ENCODE assay signal across 26 cellular contexts in genomic region chr1:164796916-164797315, GRCh38.
"Had no signal": no experiment of that assay in that cellular context is flagged by ENCODE, and none has a peak within 500 bp of the region (broad histone marks: within the 10 kb centered on the region; RNA-seq: fewer than 3 reads in every experiment).

No MANE protein-coding gene starts in this region.

- H3K4me3 ChIP-seq: neural progenitor cell, psoas muscle, right atrium auricular region, spleen, thoracic aorta, upper lobe of left lung had no signal

- H3K4me1 ChIP-seq: spleen had no signal

- H3K9me3 Mint-ChIP-seq: activated CD8-positive, alpha-beta T cell treated with anti-CD3 and anti-CD28 coated beads for 36 hours; activated naive CD4-positive, alpha-beta T cell treated with anti-CD3 and anti-CD28 coated beads, Interleukin-2, amount 50 U/mL, for 24 hours; activated naive CD8-positive, alpha-beta T cell treated with anti-CD3 and anti-CD28 coated beads, Interleukin-2, amount 50 U/mL, for 24 hours; activated T-helper 2 cell treated with anti-CD3 and anti-CD28 coated beads, Interferon-gamma antibody, Interleukin-2, Interleukin-4, amounts not matched to agents 10 μg/mL and 5 μg/mL and 100 μg/mL, durations not matched to agents 14 hours and 24 hours and 36 hours; central memory CD8-positive, alpha-beta T cell; immature natural killer cell; naive thymus-derived CD8-positive, alpha-beta T cell; neural progenitor cell; WTC11 had no signal

- H3K27me3 ChIP-seq: neural progenitor cell, right atrium auricular region, spleen, upper lobe of left lung had no signal

- H3K27ac Mint-ChIP-seq: activated CD8-positive, alpha-beta T cell treated with anti-CD3 and anti-CD28 coated beads for 36 hours; activated naive CD4-positive, alpha-beta T cell treated with anti-CD3 and anti-CD28 coated beads, Interleukin-2, amount 50 U/mL, for 24 hours; activated naive CD8-positive, alpha-beta T cell treated with anti-CD3 and anti-CD28 coated beads, Interleukin-2, amount 50 U/mL, for 24 hours; activated T-helper 2 cell treated with anti-CD3 and anti-CD28 coated beads, Interferon-gamma antibody, Interleukin-2, Interleukin-4, amounts not matched to agents 10 μg/mL and 5 μg/mL and 100 μg/mL, durations not matched to agents 14 hours and 24 hours and 36 hours; immature natural killer cell; naive thymus-derived CD8-positive, alpha-beta T cell; neural progenitor cell; WTC11 had no signal

- H3K36me3 Mint-ChIP-seq: activated naive CD4-positive, alpha-beta T cell treated with anti-CD3 and anti-CD28 coated beads, Interleukin-2, amount 50 U/mL, for 24 hours; immature natural killer cell; naive thymus-derived CD8-positive, alpha-beta T cell had no signal

- DNase-seq: activated CD4-positive, alpha-beta T cell treated with anti-CD3 and anti-CD28 coated beads, Interleukin-2, amount 50 U/mL, for 1 hour; activated CD8-positive, alpha-beta T cell treated with anti-CD3 and anti-CD28 coated beads for 36 hours; activated naive CD8-positive, alpha-beta T cell treated with anti-CD3 and anti-CD28 coated beads, Interleukin-2, amount 50 U/mL, for 24 hours; activated T-cell treated with anti-CD3 and anti-CD28 coated beads, Interleukin-2, amount 50 U/mL, for 48 hours; amygdala; dermis blood vessel endothelial cell; effector CD8-positive, alpha-beta T cell; head of caudate nucleus; hippocampal formation; immature natural killer cell; midbrain; naive thymus-derived CD8-positive, alpha-beta T cell; occipital lobe; psoas muscle; spleen; stimulated activated naive CD4-positive, alpha-beta T cell treated with Interleukin-2 at 50 U/mL for 16 hours; T-helper 2 cell; upper lobe of left lung had no signal

- H3K9me3 ChIP-seq: psoas muscle, right atrium auricular region, spleen, thoracic aorta, upper lobe of left lung had no signal

- ATAC-seq: activated CD8-positive, alpha-beta T cell treated with anti-CD3 and anti-CD28 coated beads for 36 hours; activated naive CD8-positive, alpha-beta T cell treated with anti-CD3 and anti-CD28 coated beads, Interleukin-2, amount 50 U/mL, for 24 hours; naive thymus-derived CD8-positive, alpha-beta T cell; psoas muscle; WTC11 had no signal

- H3K36me3 ChIP-seq: neural progenitor cell had no signal

- H3K4me1 Mint-ChIP-seq: activated naive CD4-positive, alpha-beta T cell treated with anti-CD3 and anti-CD28 coated beads, Interleukin-2, amount 50 U/mL, for 24 hours; activated naive CD8-positive, alpha-beta T cell treated with anti-CD3 and anti-CD28 coated beads, Interleukin-2, amount 50 U/mL, for 24 hours; central memory CD8-positive, alpha-beta T cell; immature natural killer cell; naive thymus-derived CD8-positive, alpha-beta T cell had no signal

- H3K27ac ChIP-seq: neural progenitor cell, parathyroid adenoma, right atrium auricular region, spleen, thoracic aorta, upper lobe of left lung had no signal

- H3K4me3 Mint-ChIP-seq: activated CD8-positive, alpha-beta T cell treated with anti-CD3 and anti-CD28 coated beads for 36 hours; activated naive CD4-positive, alpha-beta T cell treated with anti-CD3 and anti-CD28 coated beads, Interleukin-2, amount 50 U/mL, for 24 hours; activated naive CD8-positive, alpha-beta T cell treated with anti-CD3 and anti-CD28 coated beads, Interleukin-2, amount 50 U/mL, for 24 hours; central memory CD8-positive, alpha-beta T cell; immature natural killer cell; naive thymus-derived CD8-positive, alpha-beta T cell; neural progenitor cell; WTC11 had no signal

- H3K9ac ChIP-seq: neural progenitor cell, parathyroid adenoma had no signal

- H3K27me3 Mint-ChIP-seq: activated CD8-positive, alpha-beta T cell treated with anti-CD3 and anti-CD28 coated beads for 36 hours; activated naive CD4-positive, alpha-beta T cell treated with anti-CD3 and anti-CD28 coated beads, Interleukin-2, amount 50 U/mL, for 24 hours; activated naive CD8-positive, alpha-beta T cell treated with anti-CD3 and anti-CD28 coated beads, Interleukin-2, amount 50 U/mL, for 24 hours; central memory CD8-positive, alpha-beta T cell; naive thymus-derived CD8-positive, alpha-beta T cell had no signal
